ENCODE assay signal across 7 cellular contexts in genomic region chr3:128675802-128676201, GRCh38. TPM values are rescaled to one million over a fixed set of nuclear protein-coding genes. Genes with fewer than 3 reads are reported as not detected.
DNase-seq lines count a peak whose midpoint lies in the region; ATAC-seq and TF ChIP-seq lines count a peak whose summit lies in the region.
"Not testable (repeated sequence)": the region's sequence is repeated elsewhere in the genome, so short reads cannot be mapped to it uniquely, and the experiment has no call there.

No MANE protein-coding gene starts in this region.

- 10 to 12% methylated on average over 2 to 4 of the region's 4 CpGs for WGBS in endodermal cell (ENCODE audit: insufficient coverage in 1 of 2, insufficient read length in 1 of 2), 2 experiments

- TF ChIP-seq CTCF in OCI-LY1 (IDR thresholded peaks at IDR 0.05; ENCODE audit: low read length); endodermal cell (conservative IDR thresholded peaks at IDR 0.05): not testable (repeated sequence)

- H3K27ac ChIP-seq in HUES48 (ENCODE audit: low read depth, low read length), result peak overlapping the region; percentile 53
- peak overlapping the region; percentile 51 for H3K27ac ChIP-seq in OCI-LY1 (ENCODE audit: low read depth, low read length, poor library complexity, severe bottlenecking)
- not testable (repeated sequence) for H3K27ac ChIP-seq in endodermal cell (ENCODE audit: low read depth, low read length); iPS-20b (ENCODE audit: low read length)

- not testable (repeated sequence) for H3K27me3 Mint-ChIP-seq in activated T-cell treated with anti-CD3 and anti-CD28 coated beads, Interleukin-2, amount 50 U/mL, for 72 hours (ENCODE audit: low read depth)
- H3K27me3 Mint-ChIP-seq in endodermal cell (ENCODE audit: insufficient read depth), result peaks cover 58% of the 10 kb centered on the region
- H3K27me3 Mint-ChIP-seq in natural killer cell treated with Interleukin-12 subunit alpha and Interleukin-12 subunit beta and Interleukin-15 and Interleukin-18, amount 100 ng/mL, for 72 hours, result peaks cover 13 to 22% of the 10 kb centered on the region in 2 donors

- DNase-seq in activated T-cell treated with anti-CD3 and anti-CD28 coated beads, Interleukin-2, amount 50 U/mL, for 72 hours; endodermal cell; natural killer cell treated with Interleukin-12 subunit alpha and Interleukin-12 subunit beta and Interleukin-15 and Interleukin-18, amount 100 ng/mL, for 72 hours (ENCODE audit: low spot score): not testable (repeated sequence)

- H2AFZ ChIP-seq in OCI-LY1 (ENCODE audit: low read length), result not testable (repeated sequence)

- H3K4me2 ChIP-seq in OCI-LY1 (ENCODE audit: low read length), result peak overlapping the region; percentile 30; the same call in 1 of the 2 replicates

- H3K79me2 ChIP-seq in OCI-LY1 (ENCODE audit: insufficient read depth, low read length), result not testable (repeated sequence)

- H3F3A ChIP-seq in OCI-LY1 (ENCODE audit: insufficient read depth, low read length), result not testable (repeated sequence)

- peak overlapping the region; percentile 72 for H3K27ac Mint-ChIP-seq in activated T-cell treated with anti-CD3 and anti-CD28 coated beads, Interleukin-2, amount 50 U/mL, for 72 hours
- peak overlapping the region; percentile 87 for H3K27ac Mint-ChIP-seq in endodermal cell
- H3K27ac Mint-ChIP-seq in natural killer cell treated with Interleukin-12 subunit alpha and Interleukin-12 subunit beta and Interleukin-15 and Interleukin-18, amount 100 ng/mL, for 72 hours, result not testable (repeated sequence)

- H3K9me2 ChIP-seq in OCI-LY1 (ENCODE audit: low read depth, low read length), result not testable (repeated sequence)

- H3K9ac ChIP-seq in ES-I3 (ENCODE audit: low read depth, low read length) (peak overlapping the region; percentile 6; the same call in 1 of the 2 replicates), OCI-LY1 (ENCODE audit: low read length) (peak overlapping the region; percentile 9; the same call in 1 of the 2 replicates), endodermal cell (ENCODE audit: extremely low read depth, low read length, poor library complexity, severe bottlenecking) (peak overlapping the region; percentile 30)
- not testable (repeated sequence) for H3K9ac ChIP-seq in HUES48 (ENCODE audit: low read depth, low read length); iPS-20b (ENCODE audit: low read depth, low read length)

- not testable (repeated sequence) for H3K9me3 ChIP-seq in ES-I3 (ENCODE audit: control insufficient read depth, insufficient read depth, low read length); HUES48 (ENCODE audit: control insufficient read depth, insufficient read depth, low read length); OCI-LY1 (ENCODE audit: low read length); endodermal cell (ENCODE audit: control insufficient read depth, low read length); iPS-20b (ENCODE audit: insufficient read depth, low read depth, low read length)

- peak overlapping the region; percentile 44 for H3K4me3 ChIP-seq in HUES48 (ENCODE audit: low read depth, low read length)
- H3K4me3 ChIP-seq in OCI-LY1 (ENCODE audit: low read depth, low read length, poor library complexity, severe bottlenecking); endodermal cell (ENCODE audit: low read length): not testable (repeated sequence)
- H3K4me3 ChIP-seq in iPS-20b (ENCODE audit: low read length), result peak overlapping the region; percentile 50

- not testable (repeated sequence) for ATAC-seq in activated T-cell treated with anti-CD3 and anti-CD28 coated beads, Interleukin-2, amount 50 U/mL, for 72 hours (replicated peaks in 1 of 2); natural killer cell treated with Interleukin-12 subunit alpha and Interleukin-12 subunit beta and Interleukin-15 and Interleukin-18, amount 100 ng/mL, for 72 hours

- H3K4me1 Mint-ChIP-seq in activated T-cell treated with anti-CD3 and anti-CD28 coated beads, Interleukin-2, amount 50 U/mL, for 72 hours (ENCODE audit: low read depth), result peaks cover 32% of the 10 kb centered on the region
- not testable (repeated sequence) for H3K4me1 Mint-ChIP-seq in endodermal cell
- H3K4me1 Mint-ChIP-seq in natural killer cell treated with Interleukin-12 subunit alpha and Interleukin-12 subunit beta and Interleukin-15 and Interleukin-18, amount 100 ng/mL, for 72 hours (ENCODE audit: low read depth in 2 of 2), result peaks cover 16% of the 10 kb centered on the region in 2 donors

- H3K27me3 ChIP-seq in HUES48 (ENCODE audit: control insufficient read depth, insufficient read depth, low read length) (peaks cover 28% of the 10 kb centered on the region), iPS-20b (ENCODE audit: insufficient read depth, low read length) (peaks cover 29% of the 10 kb centered on the region)
- not testable (repeated sequence) for H3K27me3 ChIP-seq in OCI-LY1 (ENCODE audit: insufficient read depth, low read length); endodermal cell (ENCODE audit: control insufficient read depth, insufficient read depth, low read length, poor library complexity, severe bottlenecking)

- not testable (repeated sequence) for H3K9me3 Mint-ChIP-seq in activated T-cell treated with anti-CD3 and anti-CD28 coated beads, Interleukin-2, amount 50 U/mL, for 72 hours; endodermal cell; natural killer cell treated with Interleukin-12 subunit alpha and Interleukin-12 subunit beta and Interleukin-15 and Interleukin-18, amount 100 ng/mL, for 72 hours

- not testable (repeated sequence) for H3K36me3 Mint-ChIP-seq in activated T-cell treated with anti-CD3 and anti-CD28 coated beads, Interleukin-2, amount 50 U/mL, for 72 hours (ENCODE audit: insufficient read depth in 2 of 2); endodermal cell (ENCODE audit: low read depth); natural killer cell treated with Interleukin-12 subunit alpha and Interleukin-12 subunit beta and Interleukin-15 and Interleukin-18, amount 100 ng/mL, for 72 hours

- H3K4me3 Mint-ChIP-seq in activated T-cell treated with anti-CD3 and anti-CD28 coated beads, Interleukin-2, amount 50 U/mL, for 72 hours, result not testable (repeated sequence)
- H3K4me3 Mint-ChIP-seq in endodermal cell, result peak overlapping the region; percentile 11
- peak overlapping the region; percentile 59 for H3K4me3 Mint-ChIP-seq in natural killer cell treated with Interleukin-12 subunit alpha and Interleukin-12 subunit beta and Interleukin-15 and Interleukin-18, amount 100 ng/mL, for 72 hours

- H4K20me1 ChIP-seq in OCI-LY1 (ENCODE audit: insufficient read depth, low read length), result not testable (repeated sequence)

- not testable (repeated sequence) for H3K4me1 ChIP-seq in ES-I3 (ENCODE audit: insufficient read depth, low read length); HUES48 (ENCODE audit: control insufficient read depth, insufficient read depth, low read length); endodermal cell (ENCODE audit: control insufficient read depth, insufficient read depth, low read length); iPS-20b (ENCODE audit: insufficient read depth, low read length)
- peaks cover 30% of the 10 kb centered on the region for H3K4me1 ChIP-seq in OCI-LY1 (ENCODE audit: insufficient read depth, low read length, severe bottlenecking)

- H3K36me3 ChIP-seq in ES-I3 (ENCODE audit: insufficient read depth, low read length); HUES48 (ENCODE audit: control insufficient read depth, insufficient read depth, low read length); OCI-LY1 (ENCODE audit: insufficient read depth, low read length); endodermal cell (ENCODE audit: control insufficient read depth, insufficient read depth, low read length); iPS-20b (ENCODE audit: insufficient read depth, low read depth, low read length): not testable (repeated sequence)

RNA-seq across cellular contexts. Expression of gene RPN1, which starts 25.2 kb away (rescaled TPM):
- total RNA-seq in activated T-cell treated with anti-CD3 and anti-CD28 coated beads, Interleukin-2, amount 50 U/mL, for 72 hours, result 100 to 1,000 TPM; 155 to 179 TPM
- total RNA-seq in endodermal cell, result 100 to 1,000 TPM; 197 to 210 TPM
- 199 TPM for polyA plus RNA-seq in endodermal cell (2013, experiment 1 of 2)
- polyA plus RNA-seq in endodermal cell (2013, experiment 2 of 2), result 187 TPM
- total RNA-seq in natural killer cell treated with Interleukin-12 subunit alpha and Interleukin-12 subunit beta and Interleukin-15 and Interleukin-18, amount 100 ng/mL, for 72 hours, result 100 to 1,000 TPM; 179 to 205 TPM

RNA-seq across cellular contexts. Expression of gene RAB7A, which starts 50.2 kb away (rescaled TPM):
- total RNA-seq in activated T-cell treated with anti-CD3 and anti-CD28 coated beads, Interleukin-2, amount 50 U/mL, for 72 hours, result 100 to 1,000 TPM; 204 to 206 TPM
- total RNA-seq in endodermal cell, result 100 to 1,000 TPM; 166 to 194 TPM
- 130 TPM for polyA plus RNA-seq in endodermal cell (2013, experiment 1 of 2)
- 118 TPM for polyA plus RNA-seq in endodermal cell (2013, experiment 2 of 2)
- 100 to 1,000 TPM; 183 to 338 TPM for total RNA-seq in natural killer cell treated with Interleukin-12 subunit alpha and Interleukin-12 subunit beta and Interleukin-15 and Interleukin-18, amount 100 ng/mL, for 72 hours
